1 cellular context compared by ENCODE assay signal in the genomic region with DNA sequence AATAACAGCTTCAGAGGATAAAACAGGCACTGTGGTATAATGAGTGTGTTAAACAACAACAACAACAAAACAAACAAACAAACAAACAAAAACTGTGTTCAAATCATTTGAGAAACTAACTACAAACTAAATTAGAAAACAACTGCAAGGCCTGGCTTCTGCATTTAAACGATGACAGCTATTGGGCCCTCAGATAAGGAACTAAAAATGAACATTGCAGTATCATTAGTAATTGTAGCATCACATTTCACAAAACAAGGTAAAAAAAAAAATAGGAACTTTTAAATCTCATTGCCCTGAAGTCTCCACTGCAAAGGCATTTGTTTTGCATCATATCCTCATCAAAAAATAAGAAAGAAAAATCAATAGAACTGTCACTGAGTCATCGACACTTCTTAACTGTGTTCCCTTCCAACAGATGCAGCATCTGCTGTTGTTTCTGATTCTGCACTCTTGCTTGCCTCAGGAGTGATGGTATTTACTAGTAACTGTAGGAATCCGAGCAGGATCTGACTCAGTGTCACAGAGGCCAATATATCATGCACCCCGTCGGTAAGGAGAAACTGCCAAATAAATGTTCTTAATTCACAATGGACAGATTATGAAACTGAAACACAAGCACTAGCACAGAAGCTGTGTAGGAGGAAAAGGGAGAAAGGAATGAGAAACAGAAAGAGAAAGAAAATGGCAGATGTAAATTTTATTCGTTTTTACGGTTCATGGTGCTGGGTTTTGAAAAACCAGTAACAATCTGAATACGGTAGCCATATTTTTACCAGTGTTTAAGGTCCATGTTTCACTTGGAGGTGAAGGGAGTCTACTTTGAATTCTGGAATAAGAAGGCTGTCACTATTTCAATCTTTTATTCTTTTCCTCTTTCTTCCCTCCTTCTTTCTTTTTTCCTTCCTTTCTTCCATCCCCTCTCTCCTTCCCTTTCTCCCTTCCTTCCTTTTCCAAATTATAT.
TF ChIP-seq lines count a peak whose summit lies in the region.

No MANE protein-coding gene starts in this region.

TF ChIP-seq in A549, 52 proteins besides CTCF, POLR2A, EP300 and RAD21 (continued from another document):
- TF ChIP-seq, protein P1, sequence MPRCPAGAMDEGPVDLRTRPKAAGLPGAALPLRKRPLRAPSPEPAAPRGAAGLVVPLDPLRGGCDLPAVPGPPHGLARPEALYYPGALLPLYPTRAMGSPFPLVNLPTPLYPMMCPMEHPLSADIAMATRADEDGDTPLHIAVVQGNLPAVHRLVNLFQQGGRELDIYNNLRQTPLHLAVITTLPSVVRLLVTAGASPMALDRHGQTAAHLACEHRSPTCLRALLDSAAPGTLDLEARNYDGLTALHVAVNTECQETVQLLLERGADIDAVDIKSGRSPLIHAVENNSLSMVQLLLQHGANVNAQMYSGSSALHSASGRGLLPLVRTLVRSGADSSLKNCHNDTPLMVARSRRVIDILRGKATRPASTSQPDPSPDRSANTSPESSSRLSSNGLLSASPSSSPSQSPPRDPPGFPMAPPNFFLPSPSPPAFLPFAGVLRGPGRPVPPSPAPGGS (IDR thresholded peaks at IDR 0.05): no peak
- TF ChIP-seq FOSL2 (IDR thresholded peaks at IDR 0.05) (no peak), FOSL2 (CRISPR knock-in tag; IDR thresholded peaks at IDR 0.05) (no peak)
